ENCODE assay signal across 8 cellular contexts in the genomic region with DNA sequence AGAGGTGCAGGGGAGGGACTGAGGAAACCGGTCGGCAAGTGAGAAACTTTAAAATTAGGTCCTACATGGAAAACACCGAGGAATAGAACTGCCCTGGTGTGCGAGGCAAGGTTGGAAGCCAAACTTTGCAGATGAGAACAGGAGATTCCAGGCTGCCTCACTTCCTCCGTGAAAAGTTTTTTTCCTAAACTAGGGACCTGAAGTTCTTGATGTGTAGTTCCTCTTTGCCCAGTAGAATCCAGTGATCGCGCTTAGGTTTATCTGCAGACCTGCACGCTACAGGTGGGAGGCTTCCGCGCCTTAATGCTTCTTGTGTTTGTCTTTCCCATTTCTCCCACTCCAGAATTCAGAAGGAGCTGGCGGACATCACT. TPM values are rescaled to one million over a fixed set of nuclear protein-coding genes. Genes with fewer than 3 reads are reported as not detected.
DNase-seq lines count a peak whose midpoint lies in the region; ATAC-seq lines count a peak whose summit lies in the region.

No MANE protein-coding gene starts in this region.

- peak; percentile 6 for ATAC-seq in HG02938 (IDR thresholded peaks at IDR 0.05; ENCODE audit: unreplicated experiment)
- no peak for ATAC-seq in stimulated activated naive CD8-positive, alpha-beta T cell treated with anti-CD3 and anti-CD28 coated beads, Interleukin-15, amount 100 ng/mL, for 72 hours
- no peak for ATAC-seq in GM21423 (IDR thresholded peaks at IDR 0.05; ENCODE audit: unreplicated experiment)
- no peak for ATAC-seq in HG02870 (IDR thresholded peaks at IDR 0.05; ENCODE audit: unreplicated experiment)

- H3K27me3 Mint-ChIP-seq in CD4-positive, alpha-beta memory T cell: no peaks in the 10 kb centered on the region
- no peaks in the 10 kb centered on the region for H3K27me3 Mint-ChIP-seq in activated naive CD8-positive, alpha-beta T cell
- H3K27me3 Mint-ChIP-seq in immature natural killer cell (ENCODE audit: low read depth in 3 of 3): peaks cover 8 to 16% (median 12%) of the 10 kb centered on the region in 3 donors
- H3K27me3 Mint-ChIP-seq in stimulated activated naive CD8-positive, alpha-beta T cell treated with anti-CD3 and anti-CD28 coated beads, Interleukin-15, amount 100 ng/mL, for 72 hours: no peaks in the 10 kb centered on the region

- POLR2A ChIA-PET in CD4-positive, alpha-beta memory T cell (lab: Charles Lee; ENCODE audit: partially characterized antibody): interaction anchor here (4.9 kb wide), 1 partner anchor 106 kb away, joined by 35 read pairs; the partner anchor contains the start of genes NKIRAS1 and RPL15

- peak in 1 of 5 donors; percentile 35 for DNase-seq in CD4-positive, alpha-beta memory T cell
- DNase-seq in immature natural killer cell (no peak), activated gamma-delta T cell treated with Interleukin-2 at 50 U/mL for 16 hours (no peak)
- no peak for DNase-seq in stimulated activated naive CD8-positive, alpha-beta T cell treated with anti-CD3 and anti-CD28 coated beads, Interleukin-15, amount 100 ng/mL, for 72 hours

- intact Hi-C loops in CD4-positive, alpha-beta memory T cell (cut with micrococcal nuclease): no loop called here

- H3K27me3 ChIP-seq in CD4-positive, alpha-beta memory T cell (ENCODE audit: insufficient read depth, low read length): no peaks in the 10 kb centered on the region

- peak overlapping the region; percentile 95 to 99 (median 97) for H3K4me3 Mint-ChIP-seq in CD4-positive, alpha-beta memory T cell
- peak overlapping the region; percentile 92 for H3K4me3 Mint-ChIP-seq in activated naive CD8-positive, alpha-beta T cell
- H3K4me3 Mint-ChIP-seq in immature natural killer cell: peak overlapping the region; percentile 91 to 98 (median 95)
- H3K4me3 Mint-ChIP-seq in stimulated activated naive CD8-positive, alpha-beta T cell treated with anti-CD3 and anti-CD28 coated beads, Interleukin-15, amount 100 ng/mL, for 72 hours: peak overlapping the region; percentile 87 to 90

- CTCF ChIA-PET in CD4-positive, alpha-beta memory T cell (lab: Charles Lee; ENCODE audit: partially characterized antibody): no interaction called here

- H3K9me3 Mint-ChIP-seq in CD4-positive, alpha-beta memory T cell: no peaks in the 10 kb centered on the region
- H3K9me3 Mint-ChIP-seq in activated naive CD8-positive, alpha-beta T cell (ENCODE audit: low read depth): no peaks in the 10 kb centered on the region
- no peaks in the 10 kb centered on the region for H3K9me3 Mint-ChIP-seq in immature natural killer cell
- no peaks in the 10 kb centered on the region for H3K9me3 Mint-ChIP-seq in stimulated activated naive CD8-positive, alpha-beta T cell treated with anti-CD3 and anti-CD28 coated beads, Interleukin-15, amount 100 ng/mL, for 72 hours

- peaks cover 62% of the 10 kb centered on the region for H3K4me1 ChIP-seq in CD4-positive, alpha-beta memory T cell (ENCODE audit: insufficient read depth, low read length)

- peak overlapping the region; percentile 71 to 98 (median 96) for H3K27ac Mint-ChIP-seq in CD4-positive, alpha-beta memory T cell
- H3K27ac Mint-ChIP-seq in activated naive CD8-positive, alpha-beta T cell: peak overlapping the region; percentile 96
- peak overlapping the region; percentile 77 to 96 (median 90) for H3K27ac Mint-ChIP-seq in immature natural killer cell
- H3K27ac Mint-ChIP-seq in stimulated activated naive CD8-positive, alpha-beta T cell treated with anti-CD3 and anti-CD28 coated beads, Interleukin-15, amount 100 ng/mL, for 72 hours: peak overlapping the region; percentile 96 to 98

- H3K9me3 ChIP-seq in CD4-positive, alpha-beta memory T cell (ENCODE audit: control insufficient read depth in 1 of 2, low read length in 2 of 2): no peaks in the 10 kb centered on the region

- H3K36me3 Mint-ChIP-seq in CD4-positive, alpha-beta memory T cell: peaks cover 0 to 30% of the 10 kb centered on the region in 2 donors
- peaks cover 16% of the 10 kb centered on the region for H3K36me3 Mint-ChIP-seq in activated naive CD8-positive, alpha-beta T cell
- H3K36me3 Mint-ChIP-seq in immature natural killer cell: peaks cover 0 to 8% (median 4%) of the 10 kb centered on the region in 3 donors

- H3K4me3 ChIP-seq in CD4-positive, alpha-beta memory T cell (ENCODE audit: low read length in 2 of 2): peak overlapping the region in 1 of 2 donors; percentile 58

- H3K27ac ChIP-seq in CD4-positive, alpha-beta memory T cell (ENCODE audit: low read depth, low read length): peak overlapping the region; percentile 60

- H3K36me3 ChIP-seq in CD4-positive, alpha-beta memory T cell (ENCODE audit: insufficient read depth, low read length): no peaks in the 10 kb centered on the region

- H3K4me1 Mint-ChIP-seq in CD4-positive, alpha-beta memory T cell: peaks cover 53 to 72% (median 61%) of the 10 kb centered on the region in 4 donors
- H3K4me1 Mint-ChIP-seq in activated naive CD8-positive, alpha-beta T cell (ENCODE audit: low read depth): peaks cover 74% of the 10 kb centered on the region
- H3K4me1 Mint-ChIP-seq in immature natural killer cell: peaks cover 63 to 69% of the 10 kb centered on the region in 2 donors
- H3K4me1 Mint-ChIP-seq in stimulated activated naive CD8-positive, alpha-beta T cell treated with anti-CD3 and anti-CD28 coated beads, Interleukin-15, amount 100 ng/mL, for 72 hours: peaks cover 65% of the 10 kb centered on the region

RNA-seq across cellular contexts. Expression of gene UBE2E1, which starts 5.3 kb away (rescaled TPM):
- 10 to 100 TPM; 59.5 to 61.4 TPM for total RNA-seq in CD4-positive, alpha-beta memory T cell
- polyA plus RNA-seq in CD4-positive, alpha-beta memory T cell: 10 to 100 TPM; 10.9 to 12.0 TPM
- 10 to 100 TPM; 18.0 to 43.9 (median 19.2) TPM for polyA plus RNA-seq in immature natural killer cell
